Comparison of ENCODE assay signal across 6 cellular contexts in genomic region chr3:184320099-184320445, GRCh38. TPM values are rescaled to one million over a fixed set of nuclear protein-coding genes. Genes with fewer than 3 reads are reported as not detected.
DNase-seq lines count a peak whose midpoint lies in the region; ATAC-seq, FAIRE-seq and TF ChIP-seq lines count a peak whose summit lies in the region.

No MANE protein-coding gene starts in this region.

- peak overlapping the region; percentile 90 for H3K27ac Mint-ChIP-seq in T-helper 17 cell

- no peaks in the 10 kb centered on the region for H3K9me2 ChIP-seq in Karpas-422 (replicated peaks; ENCODE audit: insufficient read depth, low read length)

- CTCF ChIA-PET in HEK293 (lab: Yijun Ruan, JAX): no interaction called here

- H2AFZ ChIP-seq in Karpas-422 (ENCODE audit: low read length): no peak overlapping the region

- peaks cover 33% of the 10 kb centered on the region for H3K4me1 Mint-ChIP-seq in T-helper 17 cell

- no peak for FAIRE-seq in small intestine (lab: Jason Lieb, UNC)

- H3K4me3 ChIP-seq in HEK293 (ENCODE audit: low read depth, low read length) (no peak overlapping the region), fibroblast of mammary gland (ENCODE audit: control insufficient read depth, low read depth, low read length) (peak overlapping the region; percentile 27), small intestine (ENCODE audit: low read depth in 1 of 2, low read length in 2 of 2) (no peak overlapping the region), Karpas-422 (ENCODE audit: low read length) (no peak overlapping the region)

- peak; percentile 35 for ATAC-seq in T-helper 17 cell

- H3K36me3 ChIP-seq in HEK293 (ENCODE audit: control insufficient read depth in 2 of 2, insufficient read depth in 1 of 2, low read length in 2 of 2) (peaks cover 25 to 99% of the 10 kb centered on the region in 2 experiments), small intestine (ENCODE audit: control insufficient read depth in 2 of 2, insufficient read depth in 2 of 2, low read length in 2 of 2) (peaks cover 43 to 46% of the 10 kb centered on the region in 2 donors), Karpas-422 (ENCODE audit: insufficient read depth, low read length) (peaks cover 92% of the 10 kb centered on the region)

- no peak overlapping the region for H3K9ac ChIP-seq in Karpas-422 (ENCODE audit: low read length)

- peaks cover 89% of the 10 kb centered on the region for H3K79me2 ChIP-seq in Karpas-422 (ENCODE audit: low read length)

- POLR2A ChIA-PET in HEK293 (lab: Yijun Ruan, JAX): interaction anchor here (0.9 to 1.4 kb wide), 5 partner anchors 9 to 42 kb away, joined by 3 to 4 read pairs (median 3); no protein-coding TSS in a partner anchor

- no peaks in the 10 kb centered on the region for H3K27me3 Mint-ChIP-seq in T-helper 17 cell

- H3K27ac ChIP-seq in HEK293 (ENCODE audit: extremely low read depth, low read depth, low read length) (no peak overlapping the region), small intestine (ENCODE audit: low read depth in 1 of 2, low read length in 1 of 2) (peak overlapping the region in 1 of 2 donors; percentile 82), Karpas-422 (ENCODE audit: low read length) (no peak overlapping the region)

- H3K27me3 ChIP-seq in small intestine (ENCODE audit: control insufficient read depth in 2 of 2, insufficient read depth in 2 of 2, low read length in 2 of 2): no peaks in the 10 kb centered on the region
- no peaks in the 10 kb centered on the region for H3K27me3 ChIP-seq in Karpas-422 (ENCODE audit: low read length)

- H3K36me3 Mint-ChIP-seq in T-helper 17 cell (ENCODE audit: low read depth): peaks cover 12% of the 10 kb centered on the region

- no peak overlapping the region for H3K4me2 ChIP-seq in Karpas-422 (ENCODE audit: low read depth, low read length, poor library complexity, severe bottlenecking)

- DNase-seq in T-helper 17 cell (no peak), fibroblast of mammary gland (ENCODE audit: low read depth) (peak; percentile 98), small intestine (peak; percentile 92), NCI-H82 treated with DMSO at 0.1 percent for 48 hours (lab: John Stamatoyannopoulos, UW; ENCODE audit: unreplicated experiment) (no peak), Karpas-422 (no peak)

- 2 to 12% (median 8%) methylated on average over 3 to 4 of the region's 4 CpGs for WGBS in small intestine, 3 donors

- H3K4me1 ChIP-seq in HEK293 (ENCODE audit: control insufficient read depth, insufficient read depth, low read length): peaks cover 4% of the 10 kb centered on the region; the same call in 1 of the 2 replicates
- H3K4me1 ChIP-seq in small intestine (ENCODE audit: control insufficient read depth in 2 of 2, insufficient read depth in 1 of 2, low read depth in 1 of 2, low read length in 1 of 2): peaks cover 6% of the 10 kb centered on the region in 2 donors
- H3K4me1 ChIP-seq in Karpas-422 (ENCODE audit: low read length): peaks cover 26% of the 10 kb centered on the region

- H3K9me3 ChIP-seq in HEK293 (ENCODE audit: control insufficient read depth, insufficient read depth, low read depth, low read length): no peaks in the 10 kb centered on the region
- no peaks in the 10 kb centered on the region for H3K9me3 ChIP-seq in T-helper 17 cell (ENCODE audit: control insufficient read depth, low read length, poor library complexity, severe bottlenecking)
- H3K9me3 ChIP-seq in small intestine (ENCODE audit: control insufficient read depth, low read depth): no peaks in the 10 kb centered on the region
- H3K9me3 ChIP-seq in Karpas-422 (ENCODE audit: low read length): no peaks in the 10 kb centered on the region

- TF ChIP-seq CTCF in HEK293 (tag by site-specific recombination; IDR thresholded peaks at IDR 0.05) (no peak), fibroblast of mammary gland (conservative IDR thresholded peaks at IDR 0.05; ENCODE audit: control insufficient read depth, insufficient read depth, low read depth, low read length) (no peak)

- no peak overlapping the region for H3K4me3 Mint-ChIP-seq in T-helper 17 cell

- H4K20me1 ChIP-seq in Karpas-422 (ENCODE audit: insufficient read depth, low read depth, low read length): peaks cover 95% of the 10 kb centered on the region

TF ChIP-seq in HEK293, 187 proteins besides CTCF, POLR2A, EP300 and RAD21:
- TF ChIP-seq SCRT1 (tag by site-specific recombination; IDR thresholded peaks at IDR 0.05; ENCODE audit: borderline replicate concordance) (no peak), ZNF621 (tag by site-specific recombination; IDR thresholded peaks at IDR 0.05) (no peak), ZNF660 (tag by site-specific recombination; IDR thresholded peaks at IDR 0.05) (0 out of 2 replicates have a peak, but pooled peaks have one; percentile 24), ZNF398 (tag by site-specific recombination; IDR thresholded peaks at IDR 0.05) (peak; percentile 39; the same call in 1 of the 2 replicates), ZNF223 (tag by site-specific recombination; IDR thresholded peaks at IDR 0.05) (no peak), MEIS1 (CRISPR knock-in tag; IDR thresholded peaks at IDR 0.05; ENCODE audit: borderline replicate concordance) (no peak), KLF9 (tag by site-specific recombination; IDR thresholded peaks at IDR 0.05; ENCODE audit: low read depth) (peak; percentile 29; the same call in 1 of the 2 replicates), KLF1 (tag by site-specific recombination; IDR thresholded peaks at IDR 0.05) (0 out of 2 replicates have a peak, but pooled peaks have one; percentile 20), ZNF521 (tag by site-specific recombination; IDR thresholded peaks at IDR 0.05) (no peak), ZFP69B (tag by site-specific recombination; IDR thresholded peaks at IDR 0.05) (no peak), ZBTB8A (tag by site-specific recombination; IDR thresholded peaks at IDR 0.05) (peak; percentile 80), ZNF121 (tag by site-specific recombination; IDR thresholded peaks at IDR 0.05) (no peak), GLIS2 (tag by site-specific recombination; IDR thresholded peaks at IDR 0.05) (0 out of 2 replicates have a peak, but pooled peaks have one; percentile 38)
TF ChIP-seq in HEK293: peak in this region for 6.

RNA-seq across cellular contexts. Expression of gene EIF4G1, which starts 5.7 kb away (rescaled TPM):
- total RNA-seq in T-helper 17 cell: 100 to 1,000 TPM; 226 to 236 TPM
- 100 to 1,000 TPM; 115 to 220 (median 120) TPM for polyA plus RNA-seq in small intestine
- 177 and 369 TPM in 2 replicates for total RNA-seq in Karpas-422 (2014; rRNA removed; shearing (Covaris generic); ENCODE audit: low replicate concordance)

RNA-seq across cellular contexts. Expression of gene FAM131A, which starts 17.3 kb away (rescaled TPM):
- 10 to 100 TPM in 1 of 2 donors, 1 to 10 TPM in 1; 7.9 to 10.9 TPM for total RNA-seq in T-helper 17 cell
- 10 to 100 TPM in 2 of 3 donors, 1 to 10 TPM in 1; 9.7 to 11.3 (median 10.3) TPM for polyA plus RNA-seq in small intestine
- 23.0 and 26.1 TPM in 2 replicates for total RNA-seq in Karpas-422 (2014; rRNA removed; shearing (Covaris generic); ENCODE audit: low replicate concordance)

RNA-seq across cellular contexts. Expression of gene PSMD2, which starts 21.0 kb away (rescaled TPM):
- 100 to 1,000 TPM; 149 to 171 TPM for total RNA-seq in T-helper 17 cell
- 100 to 1,000 TPM; 104 to 149 (median 122) TPM for polyA plus RNA-seq in small intestine
- 235 and 301 TPM in 2 replicates for total RNA-seq in Karpas-422 (2014; rRNA removed; shearing (Covaris generic); ENCODE audit: low replicate concordance)

RNA-seq across cellular contexts. Expression of gene CLCN2, which starts 41.3 kb away (rescaled TPM):
- total RNA-seq in T-helper 17 cell: 1 to 10 TPM; 4.6 TPM
- 10 to 100 TPM; 10.0 to 19.0 (median 11.6) TPM for polyA plus RNA-seq in small intestine
- total RNA-seq in Karpas-422 (2014; rRNA removed; shearing (Covaris generic); ENCODE audit: low replicate concordance): 4.4 and 8.8 TPM in 2 replicates

RNA-seq across cellular contexts. Expression of gene POLR2H, which starts 41.4 kb away (rescaled TPM):
- total RNA-seq in T-helper 17 cell: 10 to 100 TPM; 28.6 to 38.3 TPM
- polyA plus RNA-seq in small intestine: 100 to 1,000 TPM; 124 to 346 (median 258) TPM
- 165 and 169 TPM in 2 replicates for total RNA-seq in Karpas-422 (2014; rRNA removed; shearing (Covaris generic); ENCODE audit: low replicate concordance)

Comparison
In these comparisons a context has a peak if more than half of its experiments do, and no peak if none do; other contexts are left out.
1. DNase-seq: peak in fibroblast of mammary gland (single experiment) and small intestine (single experiment); none in T-helper 17 cell (0 of 3), NCI-H82 treated with DMSO at 0.1 percent for 48 hours (single experiment) and Karpas-422 (single experiment).